In the genomic region with DNA sequence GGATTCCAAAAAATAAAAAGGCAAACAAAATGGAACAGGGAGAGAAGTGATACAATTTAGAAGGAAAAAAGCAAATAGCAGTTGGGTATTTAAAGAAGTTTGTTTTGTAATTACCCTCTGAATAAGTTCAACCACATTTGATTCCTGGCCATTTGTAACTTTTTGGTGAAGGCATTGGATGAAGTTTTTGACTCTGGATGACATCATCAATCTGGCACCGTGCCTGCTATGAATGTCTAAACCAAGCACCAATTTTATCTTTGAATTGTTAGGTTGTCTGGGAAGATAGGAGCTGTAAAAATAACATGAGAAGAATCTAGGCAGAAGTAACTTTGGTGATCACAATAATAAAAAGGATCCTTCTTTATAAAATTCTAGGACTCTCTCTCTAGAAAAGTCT, we compare ENCODE assay signal across 1 cellular context.
TF ChIP-seq lines count a peak whose summit lies in the region.

No MANE protein-coding gene starts in this region.

TF ChIP-seq in K562, 482 proteins besides CTCF, POLR2A, EP300 and RAD21:
- TF ChIP-seq SRF (CRISPR knock-in tag; IDR thresholded peaks at IDR 0.05), result no peak
- TF ChIP-seq CBFA2T3 (IDR thresholded peaks at IDR 0.05), result no peak
- TF ChIP-seq, protein P1, sequence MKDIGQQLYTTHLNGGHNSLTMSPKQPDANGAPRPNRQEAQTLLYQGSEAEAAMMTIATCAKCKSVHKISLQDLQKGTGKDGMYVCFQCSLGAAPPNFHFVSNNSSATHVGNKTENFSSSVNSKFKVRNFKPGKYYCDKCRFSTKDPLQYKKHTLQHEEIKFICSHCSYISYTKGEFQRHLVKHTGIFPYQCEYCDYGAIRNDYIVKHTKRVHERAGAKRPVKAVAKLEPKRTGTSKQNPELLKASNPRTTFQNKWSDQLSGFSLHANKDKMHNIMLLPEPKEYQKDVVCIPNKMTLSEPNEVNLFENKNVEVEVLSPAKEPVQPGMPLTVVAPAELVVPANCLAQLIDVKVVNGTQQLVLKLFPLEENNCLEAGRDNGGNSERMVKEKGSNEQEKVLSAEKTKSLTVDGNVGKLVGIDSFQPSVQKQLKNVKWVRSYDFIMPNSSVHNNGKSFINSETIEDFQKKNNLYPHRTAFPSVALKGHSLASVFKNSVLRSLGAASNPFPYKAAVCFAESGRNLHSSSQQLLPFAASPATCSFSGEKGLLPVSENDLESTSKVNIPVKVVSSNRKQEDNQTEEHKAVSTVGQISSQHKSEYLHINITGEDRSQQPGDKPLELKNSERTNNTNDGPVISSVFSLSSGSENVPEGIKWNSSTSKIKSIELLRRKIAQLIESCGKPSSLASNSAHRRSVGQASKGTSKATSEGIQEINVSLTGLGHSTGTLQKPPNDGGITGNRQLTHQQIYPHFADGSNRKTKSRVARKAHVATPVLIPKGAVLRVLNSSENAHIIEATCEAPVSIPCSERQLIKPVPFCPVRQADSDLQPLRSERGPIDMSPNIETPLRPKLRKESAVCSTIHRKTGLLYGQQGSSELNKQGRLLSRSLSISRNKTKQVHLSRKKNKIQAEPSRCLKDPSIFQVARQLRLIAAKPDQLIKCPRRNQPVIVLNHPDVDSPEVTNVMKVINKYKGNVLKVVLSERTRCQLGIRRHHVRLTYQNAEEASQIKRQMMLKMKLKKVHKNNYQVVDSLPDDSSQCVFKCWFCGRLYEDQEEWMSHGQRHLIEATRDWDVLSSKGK (CRISPR knock-in tag; IDR thresholded peaks at IDR 0.05), result no peak
- TF ChIP-seq POLR2H (tag; IDR thresholded peaks at IDR 0.05; ENCODE audit: low read depth), result no peak
- no peak for TF ChIP-seq CBFB (CRISPR knock-in tag; IDR thresholded peaks at IDR 0.05)
- no peak for TF ChIP-seq BRCA1 (IDR thresholded peaks at IDR 0.05)
- no peak for TF ChIP-seq BRCA1 (CRISPR knock-in tag; IDR thresholded peaks at IDR 0.05)
- TF ChIP-seq ATF7 (IDR thresholded peaks at IDR 0.05), result peak; percentile 49; the same call in 1 of the 2 replicates
- TF ChIP-seq, protein P2, sequence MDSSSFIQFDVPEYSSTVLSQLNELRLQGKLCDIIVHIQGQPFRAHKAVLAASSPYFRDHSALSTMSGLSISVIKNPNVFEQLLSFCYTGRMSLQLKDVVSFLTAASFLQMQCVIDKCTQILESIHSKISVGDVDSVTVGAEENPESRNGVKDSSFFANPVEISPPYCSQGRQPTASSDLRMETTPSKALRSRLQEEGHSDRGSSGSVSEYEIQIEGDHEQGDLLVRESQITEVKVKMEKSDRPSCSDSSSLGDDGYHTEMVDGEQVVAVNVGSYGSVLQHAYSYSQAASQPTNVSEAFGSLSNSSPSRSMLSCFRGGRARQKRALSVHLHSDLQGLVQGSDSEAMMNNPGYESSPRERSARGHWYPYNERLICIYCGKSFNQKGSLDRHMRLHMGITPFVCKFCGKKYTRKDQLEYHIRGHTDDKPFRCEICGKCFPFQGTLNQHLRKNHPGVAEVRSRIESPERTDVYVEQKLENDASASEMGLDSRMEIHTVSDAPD (CRISPR knock-in tag; IDR thresholded peaks at IDR 0.05), result no peak
- TF ChIP-seq KHSRP (IDR thresholded peaks at IDR 0.05), result no peak
- no peak for TF ChIP-seq GABPA (tag; conservative IDR thresholded peaks at IDR 0.05; ENCODE audit: low read depth)
- no peak for TF ChIP-seq TCF7L2 (IDR thresholded peaks at IDR 0.05; ENCODE audit: low read depth, low read length)
- no peak for TF ChIP-seq NR2C2 (CRISPR knock-in tag; IDR thresholded peaks at IDR 0.05)
- TF ChIP-seq NR2C2 (tag; IDR thresholded peaks at IDR 0.05), result no peak
- TF ChIP-seq ZBTB17 (CRISPR knock-in tag; IDR thresholded peaks at IDR 0.05), result no peak
- no peak for TF ChIP-seq ZZZ3 (IDR thresholded peaks at IDR 0.05)
- TF ChIP-seq, protein P3, sequence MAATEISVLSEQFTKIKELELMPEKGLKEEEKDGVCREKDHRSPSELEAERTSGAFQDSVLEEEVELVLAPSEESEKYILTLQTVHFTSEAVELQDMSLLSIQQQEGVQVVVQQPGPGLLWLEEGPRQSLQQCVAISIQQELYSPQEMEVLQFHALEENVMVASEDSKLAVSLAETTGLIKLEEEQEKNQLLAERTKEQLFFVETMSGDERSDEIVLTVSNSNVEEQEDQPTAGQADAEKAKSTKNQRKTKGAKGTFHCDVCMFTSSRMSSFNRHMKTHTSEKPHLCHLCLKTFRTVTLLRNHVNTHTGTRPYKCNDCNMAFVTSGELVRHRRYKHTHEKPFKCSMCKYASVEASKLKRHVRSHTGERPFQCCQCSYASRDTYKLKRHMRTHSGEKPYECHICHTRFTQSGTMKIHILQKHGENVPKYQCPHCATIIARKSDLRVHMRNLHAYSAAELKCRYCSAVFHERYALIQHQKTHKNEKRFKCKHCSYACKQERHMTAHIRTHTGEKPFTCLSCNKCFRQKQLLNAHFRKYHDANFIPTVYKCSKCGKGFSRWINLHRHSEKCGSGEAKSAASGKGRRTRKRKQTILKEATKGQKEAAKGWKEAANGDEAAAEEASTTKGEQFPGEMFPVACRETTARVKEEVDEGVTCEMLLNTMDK (IDR thresholded peaks at IDR 0.05; ENCODE audit: borderline replicate concordance, insufficient read depth, low read depth, low read length, poor library complexity, severe bottlenecking), result no peak
- no peak for TF ChIP-seq JUND (IDR thresholded peaks at IDR 0.05; ENCODE audit: borderline replicate concordance, low read depth, low read length)
- 0 out of 3 replicates have a peak, but pooled peaks have one; percentile 28 for TF ChIP-seq JUND (tag; IDR thresholded peaks at IDR 0.05; ENCODE audit: borderline replicate concordance, low read depth, low read length)
- no peak for TF ChIP-seq RBBP5 (IDR thresholded peaks at IDR 0.05; ENCODE audit: borderline replicate concordance, insufficient read depth, low read length, poor library complexity, severe bottlenecking)
- no peak for TF ChIP-seq ZNF274 (IDR thresholded peaks at IDR 0.05; ENCODE audit: borderline replicate concordance, low read depth, low read length)
- no peak for TF ChIP-seq ZNF408 (CRISPR knock-in tag; IDR thresholded peaks at IDR 0.05; ENCODE audit: low read depth)
- no peak for TF ChIP-seq SMAD2 (IDR thresholded peaks at IDR 0.05; ENCODE audit: low read depth, low read length)
- TF ChIP-seq, protein P4, sequence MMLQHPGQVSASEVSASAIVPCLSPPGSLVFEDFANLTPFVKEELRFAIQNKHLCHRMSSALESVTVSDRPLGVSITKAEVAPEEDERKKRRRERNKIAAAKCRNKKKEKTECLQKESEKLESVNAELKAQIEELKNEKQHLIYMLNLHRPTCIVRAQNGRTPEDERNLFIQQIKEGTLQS (IDR thresholded peaks at IDR 0.05), result peak; percentile 78
- TF ChIP-seq, protein P4 (CRISPR knock-in tag; conservative IDR thresholded peaks at IDR 0.05), result no peak
- peak; percentile 50; the same call in 1 of the 2 replicates for TF ChIP-seq NFIC (IDR thresholded peaks at IDR 0.05)
- no peak for TF ChIP-seq TOE1 (IDR thresholded peaks at IDR 0.05; ENCODE audit: borderline replicate concordance)
- no peak for TF ChIP-seq TOE1 (CRISPR knock-in tag; IDR thresholded peaks at IDR 0.05; ENCODE audit: borderline replicate concordance, low read depth)
- TF ChIP-seq, protein P5, sequence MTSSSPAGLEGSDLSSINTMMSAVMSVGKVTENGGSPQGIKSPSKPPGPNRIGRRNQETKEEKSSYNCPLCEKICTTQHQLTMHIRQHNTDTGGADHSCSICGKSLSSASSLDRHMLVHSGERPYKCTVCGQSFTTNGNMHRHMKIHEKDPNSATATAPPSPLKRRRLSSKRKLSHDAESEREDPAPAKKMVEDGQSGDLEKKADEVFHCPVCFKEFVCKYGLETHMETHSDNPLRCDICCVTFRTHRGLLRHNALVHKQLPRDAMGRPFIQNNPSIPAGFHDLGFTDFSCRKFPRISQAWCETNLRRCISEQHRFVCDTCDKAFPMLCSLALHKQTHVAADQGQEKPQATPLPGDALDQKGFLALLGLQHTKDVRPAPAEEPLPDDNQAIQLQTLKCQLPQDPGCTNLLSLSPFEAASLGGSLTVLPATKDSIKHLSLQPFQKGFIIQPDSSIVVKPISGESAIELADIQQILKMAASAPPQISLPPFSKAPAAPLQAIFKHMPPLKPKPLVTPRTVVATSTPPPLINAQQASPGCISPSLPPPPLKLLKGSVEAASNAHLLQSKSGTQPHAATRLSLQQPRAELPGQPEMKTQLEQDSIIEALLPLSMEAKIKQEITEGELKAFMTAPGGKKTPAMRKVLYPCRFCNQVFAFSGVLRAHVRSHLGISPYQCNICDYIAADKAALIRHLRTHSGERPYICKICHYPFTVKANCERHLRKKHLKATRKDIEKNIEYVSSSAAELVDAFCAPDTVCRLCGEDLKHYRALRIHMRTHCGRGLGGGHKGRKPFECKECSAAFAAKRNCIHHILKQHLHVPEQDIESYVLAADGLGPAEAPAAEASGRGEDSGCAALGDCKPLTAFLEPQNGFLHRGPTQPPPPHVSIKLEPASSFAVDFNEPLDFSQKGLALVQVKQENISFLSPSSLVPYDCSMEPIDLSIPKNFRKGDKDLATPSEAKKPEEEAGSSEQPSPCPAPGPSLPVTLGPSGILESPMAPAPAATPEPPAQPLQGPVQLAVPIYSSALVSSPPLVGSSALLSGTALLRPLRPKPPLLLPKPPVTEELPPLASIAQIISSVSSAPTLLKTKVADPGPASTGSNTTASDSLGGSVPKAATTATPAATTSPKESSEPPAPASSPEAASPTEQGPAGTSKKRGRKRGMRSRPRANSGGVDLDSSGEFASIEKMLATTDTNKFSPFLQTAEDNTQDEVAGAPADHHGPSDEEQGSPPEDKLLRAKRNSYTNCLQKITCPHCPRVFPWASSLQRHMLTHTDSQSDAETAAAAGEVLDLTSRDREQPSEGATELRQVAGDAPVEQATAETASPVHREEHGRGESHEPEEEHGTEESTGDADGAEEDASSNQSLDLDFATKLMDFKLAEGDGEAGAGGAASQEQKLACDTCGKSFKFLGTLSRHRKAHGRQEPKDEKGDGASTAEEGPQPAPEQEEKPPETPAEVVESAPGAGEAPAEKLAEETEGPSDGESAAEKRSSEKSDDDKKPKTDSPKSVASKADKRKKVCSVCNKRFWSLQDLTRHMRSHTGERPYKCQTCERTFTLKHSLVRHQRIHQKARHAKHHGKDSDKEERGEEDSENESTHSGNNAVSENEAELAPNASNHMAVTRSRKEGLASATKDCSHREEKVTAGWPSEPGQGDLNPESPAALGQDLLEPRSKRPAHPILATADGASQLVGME (CRISPR knock-in tag; IDR thresholded peaks at IDR 0.05), result no peak
- TF ChIP-seq ZNF121 (CRISPR knock-in tag; conservative IDR thresholded peaks at IDR 0.05), result no peak
- TF ChIP-seq DDX20 (tag; IDR thresholded peaks at IDR 0.05; ENCODE audit: low read depth), result no peak
